12 cellular contexts compared by ENCODE assay signal in the genomic region with DNA sequence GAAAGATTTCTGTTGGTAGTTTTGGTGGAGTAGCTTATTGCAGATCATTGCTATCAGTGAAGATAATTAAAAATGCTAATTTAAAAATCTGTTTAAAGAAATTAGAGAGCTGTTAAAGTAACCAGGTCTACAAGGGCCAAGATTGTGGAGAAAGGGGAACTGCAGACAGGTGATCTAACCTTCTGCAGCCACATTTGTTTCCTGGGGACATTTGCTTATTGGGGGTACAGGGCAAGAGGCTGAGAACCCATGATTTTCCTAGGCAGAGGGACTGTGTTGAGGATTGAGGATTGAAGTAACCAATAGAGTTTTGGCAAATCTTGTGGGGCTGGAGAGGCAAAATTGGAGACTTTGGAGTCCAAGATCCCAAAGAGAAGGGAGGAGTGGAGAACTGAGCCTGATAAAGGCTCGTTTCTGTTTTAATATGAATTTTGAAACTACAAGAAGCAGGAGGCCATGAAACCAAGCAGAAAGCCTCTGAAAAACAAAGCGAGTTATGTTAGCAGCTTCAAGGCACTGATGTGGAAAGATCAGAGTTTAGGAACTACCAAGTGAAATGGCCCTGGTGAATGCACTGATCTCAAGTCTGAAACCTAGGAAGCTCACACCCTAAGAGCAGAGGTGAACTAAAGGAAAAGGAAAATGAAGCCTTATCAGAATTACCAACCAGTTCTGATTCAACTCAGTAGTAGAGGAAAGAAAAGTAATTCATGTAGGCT.
"Had no signal": no experiment of that assay in that cellular context is flagged by ENCODE, and none has a peak within 500 bp of the region (broad histone marks: within the 10 kb centered on the region; RNA-seq: fewer than 3 reads in every experiment).

No MANE protein-coding gene starts in this region.

- H3K9me3 ChIP-seq: ovary, thoracic aorta had no signal

- H3K36me3 ChIP-seq: ovary, stomach, thoracic aorta had no signal

- H3K27ac ChIP-seq: coronary artery, foreskin keratinocyte, ovary, stomach, thoracic aorta had no signal

- DNase-seq: activated CD4-positive, alpha-beta T cell treated with anti-CD3 and anti-CD28 coated beads, Interleukin-2, amount 10 ng/mL, durations not matched to agents 7 days and 5 days; activated CD4-positive, CD25-positive, alpha-beta regulatory T cell; caudate nucleus; effector CD4-positive, alpha-beta T cell; foreskin keratinocyte; ovary; retina; stimulated activated CD4-positive, alpha-beta T cell treated with anti-CD3 and anti-CD28 coated beads, Interleukin-15, amount 100 ng/mL, for 24 hours; stimulated activated CD4-positive, alpha-beta T cell treated with anti-CD3 and anti-CD28 coated beads, Interleukin-4, amount 100 ng/mL, for 24 hours; stomach had no signal

- ATAC-seq: foreskin keratinocyte had no signal

- H3K4me1 ChIP-seq: stomach had no signal

- H3K4me3 ChIP-seq: coronary artery, ovary, stomach, thoracic aorta had no signal

- H3K27me3 ChIP-seq: foreskin keratinocyte, ovary, stomach had no signal
